ENCODE assay signal across 1 cellular context in the genomic region with DNA sequence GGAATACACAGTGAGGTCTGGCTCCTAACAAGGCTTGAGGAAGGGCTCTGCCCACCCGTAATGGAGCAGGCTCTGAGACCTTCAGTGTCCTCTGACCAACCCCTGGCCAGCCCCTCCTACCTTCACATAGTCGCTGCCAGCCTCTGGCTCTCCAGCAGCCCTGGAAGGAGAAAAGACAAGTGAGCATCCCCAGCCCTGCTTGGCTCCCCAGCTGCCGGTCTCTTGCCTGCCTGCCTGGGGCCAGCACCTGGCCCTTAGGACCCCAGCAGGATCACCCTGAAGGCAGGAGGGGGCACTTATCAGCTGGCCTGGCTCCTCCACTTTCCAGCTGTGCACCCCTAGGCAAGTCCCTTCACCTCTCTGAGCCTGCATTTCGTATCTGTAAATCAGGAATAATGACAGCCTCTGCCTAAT.
TF ChIP-seq lines count a peak whose summit lies in the region.

No MANE protein-coding gene starts in this region.

TF ChIP-seq in H1, 55 proteins besides CTCF, POLR2A, EP300 and RAD21:
- no peak for TF ChIP-seq BRCA1 (IDR thresholded peaks at IDR 0.05; ENCODE audit: low read depth, low read length)
- TF ChIP-seq KDM1A (IDR thresholded peaks at IDR 0.05; ENCODE audit: borderline replicate concordance, low read length): peak; percentile 48; the same call in 1 of the 2 replicates
- no peak for TF ChIP-seq MAFK (IDR thresholded peaks at IDR 0.05; ENCODE audit: low read depth, low read length)
- TF ChIP-seq GABPA (IDR thresholded peaks at IDR 0.05; ENCODE audit: borderline replicate concordance, insufficient read depth, low read length): no peak
